8 cellular contexts compared by ENCODE assay signal in genomic region chr1:8197493-8198282, GRCh38.
DNase-seq lines count a peak whose midpoint lies in the region; ATAC-seq, FAIRE-seq and TF ChIP-seq lines count a peak whose summit lies in the region.

No MANE protein-coding gene starts in this region.

- peaks cover 0 to 31% of the 10 kb centered on the region in 2 donors for H3K27me3 Mint-ChIP-seq in effector memory CD8-positive, alpha-beta T cell

- H3K4me1 Mint-ChIP-seq in effector memory CD8-positive, alpha-beta T cell (ENCODE audit: low read depth in 2 of 2): peaks cover 6 to 25% of the 10 kb centered on the region in 2 donors

- H3K4me3 Mint-ChIP-seq in effector memory CD8-positive, alpha-beta T cell: no peak overlapping the region

- H3K27ac Mint-ChIP-seq in effector memory CD8-positive, alpha-beta T cell: no peak overlapping the region

- TF ChIP-seq EP300 in gastroesophageal sphincter (IDR thresholded peaks at IDR 0.05) (no peak), suprapubic skin (IDR thresholded peaks at IDR 0.05) (no peak)

- H3K4me1 ChIP-seq in RWPE2 (ENCODE audit: insufficient read depth, poor library complexity, severe bottlenecking): peaks cover 44% of the 10 kb centered on the region
- peaks cover 6 to 63% (median 16%) of the 10 kb centered on the region in 3 donors for H3K4me1 ChIP-seq in gastroesophageal sphincter
- H3K4me1 ChIP-seq in suprapubic skin: peaks cover 15% of the 10 kb centered on the region

- no peaks in the 10 kb centered on the region for H3K36me3 Mint-ChIP-seq in effector memory CD8-positive, alpha-beta T cell (ENCODE audit: insufficient read depth)

- no peak for TF ChIP-seq CTCF in RWPE2 (IDR thresholded peaks at IDR 0.05; ENCODE audit: poor library complexity, severe bottlenecking)
- no peak for TF ChIP-seq CTCF in gastroesophageal sphincter (IDR thresholded peaks at IDR 0.05)
- TF ChIP-seq CTCF in suprapubic skin (IDR thresholded peaks at IDR 0.05): no peak

- DNase-seq in GM12891 (ENCODE audit: insufficient read length, low spot score) (peak; percentile 46), RWPE2 (ENCODE audit: low spot score) (peak; percentile 97), skeletal muscle cell (ENCODE audit: low read depth) (peak; percentile 89), suprapubic skin (ENCODE audit: low spot score in 2 of 2) (no peak)
- no peak for DNase-seq in effector memory CD8-positive, alpha-beta T cell

- ATAC-seq in RWPE2 (ENCODE audit: low read depth) (peak; percentile 83), gastroesophageal sphincter (peak; percentile 57), GM19463 (IDR thresholded peaks at IDR 0.05; ENCODE audit: unreplicated experiment) (no peak), GM19351 (IDR thresholded peaks at IDR 0.05; ENCODE audit: unreplicated experiment) (no peak)
- ATAC-seq in effector memory CD8-positive, alpha-beta T cell (replicated peaks): no peak

- H3K27me3 ChIP-seq in RWPE2 (ENCODE audit: insufficient read depth, poor library complexity, severe bottlenecking) (no peaks in the 10 kb centered on the region), gastroesophageal sphincter (no peaks in the 10 kb centered on the region), suprapubic skin (no peaks in the 10 kb centered on the region)

- H3K4me3 ChIP-seq in RWPE2 (ENCODE audit: severe bottlenecking): no peak overlapping the region
- no peak overlapping the region for H3K4me3 ChIP-seq in gastroesophageal sphincter
- H3K4me3 ChIP-seq in skeletal muscle cell (ENCODE audit: low read depth, low read length): no peak overlapping the region
- no peak overlapping the region for H3K4me3 ChIP-seq in suprapubic skin

- FAIRE-seq in GM12891 (lab: Jason Lieb, UNC): peak; percentile 70

- TF ChIP-seq POLR2A in GM12891 (IDR thresholded peaks at IDR 0.05; ENCODE audit: low read depth, low read length): no peak
- TF ChIP-seq POLR2A in gastroesophageal sphincter (IDR thresholded peaks at IDR 0.05): no peak
- TF ChIP-seq POLR2A in suprapubic skin (IDR thresholded peaks at IDR 0.05): no peak

- peak overlapping the region; percentile 61 for H3K27ac ChIP-seq in RWPE2 (ENCODE audit: poor library complexity, severe bottlenecking)
- peak overlapping the region; percentile 70 to 98 (median 96) for H3K27ac ChIP-seq in gastroesophageal sphincter
- no peak overlapping the region for H3K27ac ChIP-seq in suprapubic skin

- H3K9me3 Mint-ChIP-seq in effector memory CD8-positive, alpha-beta T cell: no peaks in the 10 kb centered on the region

- H3K9me3 ChIP-seq in RWPE2 (ENCODE audit: severe bottlenecking): no peaks in the 10 kb centered on the region
- no peaks in the 10 kb centered on the region for H3K9me3 ChIP-seq in gastroesophageal sphincter
- H3K9me3 ChIP-seq in suprapubic skin: no peaks in the 10 kb centered on the region

- 26 to 30% methylated on average over 2 to 7 of the region's 20 CpGs for WGBS in gastroesophageal sphincter (ENCODE audit: low coverage in 1 of 2), 2 donors
- WGBS in suprapubic skin: 59% methylated on average over 19 of the region's 20 CpGs

- H3K36me3 ChIP-seq in RWPE2 (ENCODE audit: low read depth): no peaks in the 10 kb centered on the region
- H3K36me3 ChIP-seq in gastroesophageal sphincter: no peaks in the 10 kb centered on the region
- H3K36me3 ChIP-seq in suprapubic skin: no peaks in the 10 kb centered on the region

TF ChIP-seq in GM12891, 5 proteins besides CTCF, POLR2A, EP300 and RAD21:
- no peak for TF ChIP-seq POU2F2 (IDR thresholded peaks at IDR 0.05; ENCODE audit: low read depth, low read length)
- TF ChIP-seq PAX5 (IDR thresholded peaks at IDR 0.05; ENCODE audit: insufficient read depth, low read length, severe bottlenecking): no peak
- TF ChIP-seq POLR2AphosphoS5 (IDR thresholded peaks at IDR 0.05; ENCODE audit: low read depth, low read length): no peak
- no peak for TF ChIP-seq SPI1 (IDR thresholded peaks at IDR 0.05; ENCODE audit: low read depth, low read length)
- no peak for TF ChIP-seq TAF1 (IDR thresholded peaks at IDR 0.05; ENCODE audit: low read depth, low read length)

Comparison
In these comparisons a context has a peak if more than half of its experiments do, and no peak if none do; other contexts are left out.
1. DNase-seq: peak in GM12891 (single experiment), RWPE2 (single experiment) and skeletal muscle cell (single experiment); none in suprapubic skin (0 of 2) and effector memory CD8-positive, alpha-beta T cell (0 of 3).
2. ATAC-seq: peak in RWPE2 (single experiment) and gastroesophageal sphincter (single experiment); none in GM19463 (single experiment), GM19351 (single experiment) and effector memory CD8-positive, alpha-beta T cell (single experiment).